In the genomic region with DNA sequence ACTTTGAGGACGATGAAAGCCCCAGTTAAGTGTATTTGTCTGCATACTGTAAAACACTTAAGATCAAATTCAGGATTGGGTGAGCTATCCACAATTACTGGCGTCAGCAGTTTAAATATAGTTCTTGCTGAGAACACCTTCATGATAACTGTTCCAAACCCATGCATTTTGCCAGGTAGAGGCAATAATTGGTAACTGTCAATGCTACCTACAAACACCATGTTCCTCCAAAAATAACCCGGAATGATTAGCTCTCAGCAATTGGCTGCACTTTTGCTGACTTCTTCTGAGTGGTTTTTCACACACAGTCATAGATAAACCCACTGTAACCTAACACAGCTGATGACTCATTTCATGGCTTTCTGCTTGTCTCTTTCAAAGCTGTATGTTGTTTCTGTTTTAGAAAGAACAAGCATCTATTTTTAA, we compare ENCODE assay signal across 8 cellular contexts.
A peak's percentile ranks its signal among the peaks of the same experiment; 100 is the strongest.
DNase-seq lines count a peak whose midpoint lies in the region; ATAC-seq and TF ChIP-seq lines count a peak whose summit lies in the region.

No MANE protein-coding gene starts in this region.

- TF ChIP-seq CTCF in RWPE1 (conservative IDR thresholded peaks at IDR 0.05; ENCODE audit: low read depth), result no peak

- H3K36me3 ChIP-seq in H7 (replicated peaks; ENCODE audit: control insufficient read depth, insufficient read depth, low read length), result no peaks in the 10 kb centered on the region

- H3K4me3 ChIP-seq in H7 (ENCODE audit: insufficient read depth, low read depth, low read length), result no peak overlapping the region

- no peak overlapping the region for H3K27ac ChIP-seq in RWPE1

- ATAC-seq in GM19035 (IDR thresholded peaks at IDR 0.05; ENCODE audit: unreplicated experiment), result peak; percentile 99
- peak; percentile 100 for ATAC-seq in HG03103 (IDR thresholded peaks at IDR 0.05; ENCODE audit: low read depth, unreplicated experiment)

- CTCF ChIA-PET in RWPE1 (lab: Yijun Ruan, JAX), result interaction anchor here (0.7 kb wide), 1 partner anchor 108 kb away, joined by 5 read pairs; no protein-coding TSS in a partner anchor

- DNase-seq in AG20443 (ENCODE audit: low spot score), result peak; percentile 43
- peak; percentile 29 for DNase-seq in RWPE1 (ENCODE audit: low spot score)
- peak; percentile 12 for DNase-seq in hepatic stellate cell (ENCODE audit: low spot score)
- no peak for DNase-seq in stimulated activated CD4-positive, alpha-beta T cell treated with anti-CD3 and anti-CD28 coated beads, Interleukin-12 subunit alpha, Interleukin-12 subunit beta, amount 100 ng/mL, for 4 hours
- no peak for DNase-seq in NCI-H128 (lab: John Stamatoyannopoulos, UW; ENCODE audit: unreplicated experiment)
- DNase-seq in H7, result no peak

- POLR2A ChIA-PET in RWPE1 (lab: Yijun Ruan, JAX; ENCODE audit: low non-redundant PET), result no interaction called here

- H3K27me3 ChIP-seq in H7 (ENCODE audit: control insufficient read depth, insufficient read depth, low read length), result no peaks in the 10 kb centered on the region; the same call in 1 of the 2 replicates

Comparison
In these comparisons a context has a peak if more than half of its experiments do, and no peak if none do; other contexts are left out.
1. DNase-seq: peak in AG20443 (single experiment), RWPE1 (single experiment) and hepatic stellate cell (single experiment); none in stimulated activated CD4-positive, alpha-beta T cell treated with anti-CD3 and anti-CD28 coated beads, Interleukin-12 subunit alpha, Interleukin-12 subunit beta, amount 100 ng/mL, for 4 hours (single experiment), NCI-H128 (single experiment) and H7 (single experiment).